Comparison of ENCODE assay signal across 8 cellular contexts in genomic region chr7:100603697-100604077, GRCh38. TPM values are rescaled to one million over a fixed set of nuclear protein-coding genes. Genes with fewer than 3 reads are reported as not detected.
DNase-seq lines count a peak whose midpoint lies in the region; ATAC-seq, FAIRE-seq and TF ChIP-seq lines count a peak whose summit lies in the region.

No MANE protein-coding gene starts in this region.

- no peaks in the 10 kb centered on the region for H3F3A ChIP-seq in SU-DHL-6 (ENCODE audit: insufficient read depth)

- H3K4me1 ChIP-seq in heart right ventricle (peaks cover 0 to 36% (median 23%) of the 10 kb centered on the region in 9 donors), skeletal muscle satellite cell (ENCODE audit: control insufficient read depth, insufficient read depth, low read length) (peaks cover 37% of the 10 kb centered on the region)

- no peaks in the 10 kb centered on the region for H3K9me3 ChIP-seq in SU-DHL-6 (ENCODE audit: insufficient read depth, low read length)
- no peaks in the 10 kb centered on the region for H3K9me3 ChIP-seq in heart right ventricle
- no peaks in the 10 kb centered on the region for H3K9me3 ChIP-seq in skeletal muscle satellite cell (replicated peaks; ENCODE audit: low read length)

- no peaks in the 10 kb centered on the region for H3K27me3 ChIP-seq in SU-DHL-6 (ENCODE audit: low read length)
- H3K27me3 ChIP-seq in heart right ventricle: peaks cover 0 to 11% (median 0%) of the 10 kb centered on the region in 7 donors
- H3K27me3 ChIP-seq in skeletal muscle satellite cell (ENCODE audit: control insufficient read depth, insufficient read depth, low read length): no peaks in the 10 kb centered on the region

- 16 to 17% methylated on average over 15 of the region's 15 CpGs for WGBS in heart right ventricle, 2 donors

- intact Hi-C loops in heart right ventricle (cut with DNase I): loop anchor here in 4 of 10 donors (2.0 to 10.0 kb wide), 4 partner anchors 17 to 91 kb away; partner anchors contain the start of genes FBXO24 (in 2 of the 4), GIGYF1 (in 2 of the 4) and LRCH4 (in 2 of the 4)

- FAIRE-seq in GM12892 (lab: Jason Lieb, UNC): no peak

- no peaks in the 10 kb centered on the region for H3K9me2 ChIP-seq in SU-DHL-6 (replicated peaks; ENCODE audit: insufficient read depth, low read length)

- peak overlapping the region; percentile 67 for H2AFZ ChIP-seq in SU-DHL-6 (ENCODE audit: low read depth, low read length, severe bottlenecking)

- H3K4me3 ChIP-seq in SU-DHL-6 (ENCODE audit: insufficient read depth, low read length, poor library complexity, severe bottlenecking): peak overlapping the region; percentile 30
- H3K4me3 ChIP-seq in heart right ventricle: peak overlapping the region in 9 of 10 donors; percentile 45 to 86 (median 77)
- H3K4me3 ChIP-seq in skeletal muscle satellite cell (ENCODE audit: low read length): peak overlapping the region; percentile 95

- no peak for TF ChIP-seq POLR2A in GM12892 (IDR thresholded peaks at IDR 0.05; ENCODE audit: low read depth, low read length)

- no peaks in the 10 kb centered on the region for H4K20me1 ChIP-seq in SU-DHL-6 (ENCODE audit: low read depth, low read length)

- H3K9ac ChIP-seq in SU-DHL-6 (ENCODE audit: low read length) (peak overlapping the region; percentile 58; the same call in 1 of the 2 replicates), skeletal muscle satellite cell (ENCODE audit: low read depth, low read length) (peak overlapping the region; percentile 65)

- H3K79me2 ChIP-seq in SU-DHL-6 (ENCODE audit: insufficient read depth, low read length): no peaks in the 10 kb centered on the region

- ATAC-seq in heart right ventricle: peak in 4 of 8 donors; percentile 0 to 11 (median 2)
- ATAC-seq in HG02623 (IDR thresholded peaks at IDR 0.05; ENCODE audit: unreplicated experiment): no peak

- peak; percentile 65 for DNase-seq in activated CD8-positive, alpha-beta memory T cell treated with anti-CD3 and anti-CD28 coated beads, Interleukin-2, amount 50 U/mL, for 48 hours
- DNase-seq in activated CD8-positive, alpha-beta memory T cell treated with anti-CD3 and anti-CD28 coated beads, Interleukin-2, amount 50 U/mL, for 4 hours: no peak
- DNase-seq in heart right ventricle (no peak), GM12892 (ENCODE audit: insufficient read length) (no peak), HPDE6-E6E7 (ENCODE audit: extremely low spot score) (no peak)

- no peaks in the 10 kb centered on the region for H3K36me3 ChIP-seq in SU-DHL-6 (ENCODE audit: low read length)
- peaks cover 0 to 12% (median 0%) of the 10 kb centered on the region in 9 donors for H3K36me3 ChIP-seq in heart right ventricle
- H3K36me3 ChIP-seq in skeletal muscle satellite cell (ENCODE audit: insufficient read depth, low read length): peaks cover 3% of the 10 kb centered on the region

- H3K27ac ChIP-seq in SU-DHL-6 (ENCODE audit: low read depth, low read length) (no peak overlapping the region), heart right ventricle (peak overlapping the region; percentile 35 to 88 (median 79))

- H3K4me2 ChIP-seq in SU-DHL-6 (ENCODE audit: low read depth, low read length, poor library complexity, severe bottlenecking) (peak overlapping the region; percentile 51), skeletal muscle satellite cell (ENCODE audit: low read length) (peak overlapping the region; percentile 99)

- TF ChIP-seq CTCF in SU-DHL-6 (IDR thresholded peaks at IDR 0.05; ENCODE audit: insufficient read depth, low read length, poor library complexity, severe bottlenecking) (no peak), heart right ventricle (IDR thresholded peaks at IDR 0.05) (no peak)

RNA-seq across cellular contexts. Expression of gene PCOLCE, which starts 1.5 kb away (rescaled TPM):
- 10 to 100 TPM; 13.1 to 59.6 (median 25.8) TPM for total RNA-seq in heart right ventricle
- 10 to 100 TPM; 56.4 to 74.3 TPM for polyA plus RNA-seq in heart right ventricle
- 124 and 181 TPM in 2 replicates for total RNA-seq in skeletal muscle satellite cell (2012; rRNA removed)
- 0.70 TPM for polyA plus RNA-seq in GM12892 (2012; ENCODE audit: missing spikeins)

RNA-seq across cellular contexts. Expression of gene MOSPD3, which starts 8.7 kb away (rescaled TPM):
- 10 to 100 TPM in 5 of 10 donors, 1 to 10 TPM in 5; 8.0 to 12.5 (median 9.9) TPM for total RNA-seq in heart right ventricle
- polyA plus RNA-seq in heart right ventricle: 10 to 100 TPM; 11.2 to 12.6 TPM
- 6.6 and 10.1 TPM in 2 replicates for total RNA-seq in skeletal muscle satellite cell (2012; rRNA removed)
- 4.6 TPM for polyA plus RNA-seq in GM12892 (2012; ENCODE audit: missing spikeins)

RNA-seq across cellular contexts. Expression of gene FBXO24, which starts 17.6 kb away (rescaled TPM):
- under 1 TPM in 8 of 10 donors, not detected in 2; 0.15 to 0.66 (median 0.40) TPM for total RNA-seq in heart right ventricle
- under 1 TPM; 0.20 to 0.73 TPM for polyA plus RNA-seq in heart right ventricle
- 0.44 TPM in 1 of 2 replicates, not detected in the other for total RNA-seq in skeletal muscle satellite cell (2012; rRNA removed)
- polyA plus RNA-seq in GM12892 (2012; ENCODE audit: missing spikeins): 0.23 TPM

RNA-seq across cellular contexts. Expression of gene LRCH4, which starts 17.8 kb away (rescaled TPM):
- total RNA-seq in heart right ventricle: 10 to 100 TPM; 18.4 to 37.9 (median 23.6) TPM
- polyA plus RNA-seq in heart right ventricle: 10 to 100 TPM; 36.1 to 57.6 TPM
- total RNA-seq in skeletal muscle satellite cell (2012; rRNA removed): 13.2 and 15.1 TPM in 2 replicates
- 13.7 TPM for polyA plus RNA-seq in GM12892 (2012; ENCODE audit: missing spikeins)

RNA-seq across cellular contexts. Expression of gene SAP25, which starts 30.0 kb away (rescaled TPM):
- total RNA-seq in heart right ventricle: under 1 TPM in 5 of 10 donors, not detected in 5; 0.36 to 0.87 (median 0.62) TPM
- 1 to 10 TPM in 1 of 2 donors, under 1 TPM in 1; 0.88 to 2.3 TPM for polyA plus RNA-seq in heart right ventricle
- total RNA-seq in skeletal muscle satellite cell (2012; rRNA removed): not detected in 2 replicates
- 1.4 TPM for polyA plus RNA-seq in GM12892 (2012; ENCODE audit: missing spikeins)

Comparison
In these comparisons a context has a peak if more than half of its experiments do, and no peak if none do; other contexts are left out.
1. H3K4me3 ChIP-seq: peak in every context shown above with its lines; median percentile 95 in skeletal muscle satellite cell; 77 in heart right ventricle; 30 in SU-DHL-6.